Comparison of ENCODE assay signal across 1 cellular context in genomic region chr6:136104556-136104955, GRCh38.
TF ChIP-seq lines count a peak whose summit lies in the region.

No MANE protein-coding gene starts in this region.

TF ChIP-seq in HepG2, 621 proteins besides CTCF, POLR2A, EP300 and RAD21 (continued from another document):
- no peak for TF ChIP-seq THRA (CRISPR knock-in tag; IDR thresholded peaks at IDR 0.05; ENCODE audit: borderline replicate concordance)
- no peak for TF ChIP-seq ZBTB1 (CRISPR knock-in tag; IDR thresholded peaks at IDR 0.05; ENCODE audit: borderline replicate concordance)
- no peak for TF ChIP-seq ZNF776 (CRISPR knock-in tag; IDR thresholded peaks at IDR 0.05)
- TF ChIP-seq E2F1 (CRISPR knock-in tag; IDR thresholded peaks at IDR 0.05) = no peak
- no peak for TF ChIP-seq ZNF775 (CRISPR knock-in tag; IDR thresholded peaks at IDR 0.05; ENCODE audit: borderline replicate concordance)
- no peak for TF ChIP-seq GPN1 (CRISPR knock-in tag; IDR thresholded peaks at IDR 0.05; ENCODE audit: borderline replicate concordance)
- no peak for TF ChIP-seq NFYB (CRISPR knock-in tag; IDR thresholded peaks at IDR 0.05)
- TF ChIP-seq ZNF768 (CRISPR knock-in tag; IDR thresholded peaks at IDR 0.05) = no peak
- TF ChIP-seq TFE3 (CRISPR knock-in tag; IDR thresholded peaks at IDR 0.05) = no peak
- TF ChIP-seq, protein P1, sequence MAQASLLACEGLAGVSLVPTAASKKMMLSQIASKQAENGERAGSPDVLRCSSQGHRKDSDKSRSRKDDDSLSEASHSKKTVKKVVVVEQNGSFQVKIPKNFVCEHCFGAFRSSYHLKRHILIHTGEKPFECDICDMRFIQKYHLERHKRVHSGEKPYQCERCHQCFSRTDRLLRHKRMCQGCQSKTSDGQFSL (CRISPR knock-in tag; IDR thresholded peaks at IDR 0.05) = no peak
TF ChIP-seq in HepG2: peak in this region for 0.
